Comparison of ENCODE assay signal across 19 cellular contexts in the genomic region with DNA sequence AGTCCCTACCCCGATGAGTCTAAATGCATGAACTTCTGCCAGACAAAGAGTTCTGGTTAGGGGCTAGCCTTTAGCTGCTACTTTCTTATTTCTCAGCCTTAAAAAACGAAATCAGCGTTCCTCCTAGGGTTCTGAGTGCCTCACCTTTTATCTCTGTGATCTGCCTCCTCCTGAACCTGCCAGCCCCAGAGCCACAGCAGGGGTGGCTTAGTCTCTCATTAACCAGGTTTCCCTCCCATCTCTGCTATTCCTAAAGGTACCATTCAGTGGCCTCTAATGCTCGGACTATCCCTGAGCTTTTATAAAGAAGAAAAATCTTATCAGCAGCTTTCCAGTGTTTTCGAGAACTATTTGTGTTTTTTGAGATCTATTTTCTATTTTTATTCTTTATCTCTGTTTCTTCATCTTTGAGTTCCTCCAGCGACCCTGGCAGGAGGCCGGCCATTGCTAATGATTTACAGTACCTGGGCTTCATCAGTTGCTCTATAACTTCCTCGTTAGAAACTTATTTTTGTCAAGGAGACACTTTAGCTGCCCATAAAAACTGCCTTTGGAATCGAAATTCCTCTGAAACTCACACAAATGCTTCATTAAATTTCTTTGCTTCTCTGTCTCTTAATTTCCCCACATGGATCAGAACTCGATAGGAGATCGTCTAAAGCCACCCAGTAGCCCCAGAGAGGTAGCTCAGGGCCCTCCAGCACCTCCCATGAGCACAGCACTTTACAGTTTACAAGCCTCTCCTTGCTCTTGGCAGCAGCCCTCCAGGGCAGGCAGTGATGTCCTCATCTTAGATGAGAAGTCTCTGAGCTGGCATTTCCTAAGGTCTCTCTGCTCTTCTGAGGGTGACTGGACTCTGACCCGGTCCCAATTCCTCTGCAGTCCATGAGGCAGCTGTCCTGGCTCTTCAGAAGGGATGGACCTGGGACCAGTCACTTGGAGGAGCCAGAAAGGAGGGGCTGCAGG.
"Had no signal": no experiment of that assay in that cellular context is flagged by ENCODE, and none has a peak within 500 bp of the region (broad histone marks: within the 10 kb centered on the region; RNA-seq: fewer than 3 reads in every experiment).

No MANE protein-coding gene starts in this region.

- H3K27me3 Mint-ChIP-seq: activated CD4-positive, alpha-beta T cell treated with anti-CD3 and anti-CD28 coated beads, Interleukin-2, amount 10 ng/mL, durations not matched to agents 7 days and 5 days; activated T-cell treated with anti-CD3 and anti-CD28 coated beads, Interleukin-2, amount 50 U/mL, for 24 hours; stimulated activated naive CD8-positive, alpha-beta T cell treated with anti-CD3 and anti-CD28 coated beads, Interleukin-15, Interleukin-2, amounts not matched to agents 100 ng/mL and 50 ng/mL, for 24 hours had no signal

- H3K4me3 Mint-ChIP-seq: activated CD4-positive, alpha-beta T cell treated with anti-CD3 and anti-CD28 coated beads, Interleukin-2, amount 10 ng/mL, durations not matched to agents 7 days and 5 days; activated CD8-positive, alpha-beta T cell treated with anti-CD3 and anti-CD28 coated beads, Interleukin-2, amount 10 ng/mL, durations not matched to agents 7 days and 5 days; activated naive CD4-positive, alpha-beta T cell treated with anti-CD3 and anti-CD28 coated beads, Interleukin-2, amount 50 U/mL, for 24 hours; activated T-cell treated with anti-CD3 and anti-CD28 coated beads, Interleukin-2, amount 50 U/mL, for 24 hours; mesothelial cell of epicardium; nephron progenitor cell; stimulated activated naive CD8-positive, alpha-beta T cell treated with anti-CD3 and anti-CD28 coated beads, Interleukin-15, Interleukin-2, amounts not matched to agents 100 ng/mL and 50 ng/mL, for 24 hours had no signal

- H3K36me3 ChIP-seq: ascending aorta, gastrocnemius medialis, heart right ventricle, tibial nerve had no signal

- H3K4me1 Mint-ChIP-seq: activated CD4-positive, alpha-beta T cell treated with anti-CD3 and anti-CD28 coated beads, Interleukin-2, amount 10 ng/mL, durations not matched to agents 7 days and 5 days; activated naive CD4-positive, alpha-beta T cell treated with anti-CD3 and anti-CD28 coated beads, Interleukin-2, amount 50 U/mL, for 24 hours had no signal

- H3K9me3 ChIP-seq: ascending aorta, gastrocnemius medialis had no signal

- H3K27me3 ChIP-seq: ascending aorta, tibial nerve had no signal

- H3K27ac ChIP-seq: ascending aorta, coronary artery, gastrocnemius medialis, heart right ventricle, skin epidermis, tibial nerve had no signal

- H3K27ac Mint-ChIP-seq: activated CD4-positive, alpha-beta T cell treated with anti-CD3 and anti-CD28 coated beads, Interleukin-2, amount 10 ng/mL, durations not matched to agents 7 days and 5 days; activated CD8-positive, alpha-beta T cell treated with anti-CD3 and anti-CD28 coated beads, Interleukin-2, amount 10 ng/mL, durations not matched to agents 7 days and 5 days; activated naive CD4-positive, alpha-beta T cell treated with anti-CD3 and anti-CD28 coated beads, Interleukin-2, amount 50 U/mL, for 24 hours; activated T-cell treated with anti-CD3 and anti-CD28 coated beads, Interleukin-2, amount 50 U/mL, for 24 hours; mesothelial cell of epicardium; nephron progenitor cell; stimulated activated naive CD8-positive, alpha-beta T cell treated with anti-CD3 and anti-CD28 coated beads, Interleukin-15, Interleukin-2, amounts not matched to agents 100 ng/mL and 50 ng/mL, for 24 hours had no signal

- DNase-seq: activated CD4-positive, alpha-beta T cell treated with anti-CD3 and anti-CD28 coated beads, Interleukin-2, amount 10 ng/mL, durations not matched to agents 7 days and 5 days; activated CD8-positive, alpha-beta T cell treated with anti-CD3 and anti-CD28 coated beads, Interleukin-2, amount 10 ng/mL, durations not matched to agents 7 days and 5 days; activated T-cell treated with anti-CD3 and anti-CD28 coated beads, Interleukin-2, amount 50 U/mL, for 24 hours; gastrocnemius medialis; heart right ventricle; left cardiac atrium; nephron progenitor cell; occipital lobe; T-helper 1 cell; T-helper 9 cell had no signal

- H3K4me3 ChIP-seq: ascending aorta, coronary artery, gastrocnemius medialis, heart right ventricle, lung, skin epidermis, tibial nerve had no signal

- H3K4me1 ChIP-seq: ascending aorta, gastrocnemius medialis, heart right ventricle, tibial nerve had no signal

- ATAC-seq: activated CD4-positive, CD25-positive, alpha-beta regulatory T cell treated with anti-CD3 and anti-CD28 coated beads, Interleukin-2, amount 50 U/mL, for 24 hours; activated CD8-positive, alpha-beta T cell treated with anti-CD3 and anti-CD28 coated beads, Interleukin-2, amount 10 ng/mL, durations not matched to agents 7 days and 5 days; gastrocnemius medialis; heart right ventricle; left cardiac atrium had no signal

- H3K9me3 Mint-ChIP-seq: activated CD4-positive, alpha-beta T cell treated with anti-CD3 and anti-CD28 coated beads, Interleukin-2, amount 10 ng/mL, durations not matched to agents 7 days and 5 days; activated naive CD4-positive, alpha-beta T cell treated with anti-CD3 and anti-CD28 coated beads, Interleukin-2, amount 50 U/mL, for 24 hours had no signal
